Comparison of ENCODE assay signal across 11 cellular contexts in genomic region chr15:94387854-94388441, GRCh38.
DNase-seq lines count a peak whose midpoint lies in the region; ATAC-seq lines count a peak whose summit lies in the region.
"Had no signal": no experiment of that assay in that cellular context is flagged by ENCODE, and none has a peak within 500 bp of the region (broad histone marks: within the 10 kb centered on the region; RNA-seq: fewer than 3 reads in every experiment).

No MANE protein-coding gene starts in this region.

- ATAC-seq in HG03432 (IDR thresholded peaks at IDR 0.05; ENCODE audit: unreplicated experiment): peak; percentile 67
- ATAC-seq in activated T-helper 17 cell treated with anti-CD3 and anti-CD28 coated beads, Interleukin-2, amount 50 U/mL, for 72 hours (replicated peaks): no peak
- no peak for ATAC-seq in GM18858 (IDR thresholded peaks at IDR 0.05; ENCODE audit: unreplicated experiment)
- ATAC-seq in esophagus mucosa: no peak
- ATAC-seq: gastroesophageal sphincter had no signal

- H3K27ac Mint-ChIP-seq in activated T-helper 17 cell treated with anti-CD3 and anti-CD28 coated beads, Interleukin-2, amount 50 U/mL, for 72 hours: no peak overlapping the region

- DNase-seq in stimulated activated CD8-positive, alpha-beta memory T cell treated with anti-CD3 and anti-CD28 coated beads, Interleukin-7, amount 100 ng/mL, for 4 hours (ENCODE audit: low read depth in 2 of 2): peak; percentile 1 to 3
- DNase-seq in stimulated activated CD8-positive, alpha-beta memory T cell treated with anti-CD3 and anti-CD28 coated beads, Interleukin-4, amount 100 ng/mL, for 48 hours: no peak
- no peak for DNase-seq in stimulated activated naive CD4-positive, alpha-beta T cell treated with Interleukin-2 at 50 U/mL for 16 hours (lab: John Stamatoyannopoulos, UW)
- DNase-seq in NCI-H1930 (lab: John Stamatoyannopoulos, UW): no peak
- DNase-seq: BE2C, substantia nigra had no signal

- H3K9me3 Mint-ChIP-seq in activated T-helper 17 cell treated with anti-CD3 and anti-CD28 coated beads, Interleukin-2, amount 50 U/mL, for 72 hours: no peaks in the 10 kb centered on the region

- peaks cover 6% of the 10 kb centered on the region for H3K4me1 Mint-ChIP-seq in activated T-helper 17 cell treated with anti-CD3 and anti-CD28 coated beads, Interleukin-2, amount 50 U/mL, for 72 hours

- H3K27me3 Mint-ChIP-seq in activated T-helper 17 cell treated with anti-CD3 and anti-CD28 coated beads, Interleukin-2, amount 50 U/mL, for 72 hours: no peaks in the 10 kb centered on the region

- peak overlapping the region; percentile 7 for H3K4me3 Mint-ChIP-seq in activated T-helper 17 cell treated with anti-CD3 and anti-CD28 coated beads, Interleukin-2, amount 50 U/mL, for 72 hours

- H3K36me3 Mint-ChIP-seq in activated T-helper 17 cell treated with anti-CD3 and anti-CD28 coated beads, Interleukin-2, amount 50 U/mL, for 72 hours (ENCODE audit: low read depth): peaks cover 30% of the 10 kb centered on the region

Comparison
In these comparisons a context has a peak if more than half of its experiments do, and no peak if none do; other contexts are left out.
1. DNase-seq: peak in stimulated activated CD8-positive, alpha-beta memory T cell treated with anti-CD3 and anti-CD28 coated beads, Interleukin-7, amount 100 ng/mL, for 4 hours (2 of 2); none in stimulated activated CD8-positive, alpha-beta memory T cell treated with anti-CD3 and anti-CD28 coated beads, Interleukin-4, amount 100 ng/mL, for 48 hours (single experiment), stimulated activated naive CD4-positive, alpha-beta T cell treated with Interleukin-2 at 50 U/mL for 16 hours (single experiment) and NCI-H1930 (0 of 2).